ENCODE assay signal across 31 cellular contexts in the genomic region with DNA sequence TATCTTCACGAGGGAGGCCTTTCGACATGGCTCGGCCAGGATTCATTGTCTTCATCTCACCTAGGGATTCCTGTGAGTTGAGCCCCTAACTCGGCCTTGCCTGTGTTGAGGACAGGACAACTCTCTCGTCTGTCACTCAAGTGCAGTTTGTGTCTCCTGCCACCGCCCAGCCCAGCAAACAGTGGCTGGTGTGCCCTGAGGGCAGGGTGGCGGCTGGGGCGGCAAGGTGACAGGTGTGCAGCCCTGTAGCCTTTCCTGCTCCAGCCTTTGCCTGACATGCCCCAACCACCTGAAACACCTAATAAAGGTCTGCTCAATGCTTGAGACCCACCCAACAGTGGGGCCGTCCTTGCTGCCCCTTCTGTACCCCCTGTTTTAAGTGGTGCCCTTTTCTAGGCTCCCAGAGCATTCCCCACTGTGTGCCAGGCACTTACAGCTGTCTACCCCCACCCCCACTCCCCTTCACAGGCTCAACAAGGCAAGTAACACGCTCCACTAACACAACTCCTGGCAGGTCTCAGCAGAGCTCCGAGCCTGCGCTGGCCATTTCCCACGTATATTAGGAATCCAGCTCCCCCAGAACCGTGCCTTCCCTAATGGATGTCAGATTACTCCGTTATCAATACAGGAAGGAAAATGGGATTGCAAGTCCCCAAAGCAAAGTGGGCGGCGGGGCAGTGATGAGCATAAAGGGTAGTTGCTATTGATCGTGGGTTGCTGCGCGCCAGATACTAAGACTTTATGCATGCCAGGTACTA. TPM values are rescaled to one million over a fixed set of nuclear protein-coding genes. Genes with fewer than 3 reads are reported as not detected.
"Had no signal": no experiment of that assay in that cellular context is flagged by ENCODE, and none has a peak within 500 bp of the region (broad histone marks: within the 10 kb centered on the region; RNA-seq: fewer than 3 reads in every experiment).

No MANE protein-coding gene starts in this region.

- ATAC-seq: activated CD4-positive, alpha-beta T cell treated with anti-CD3 and anti-CD28 coated beads for 36 hours; effector memory CD8-positive, alpha-beta T cell; gastroesophageal sphincter; left ventricle myocardium superior; naive thymus-derived CD8-positive, alpha-beta T cell; pancreas; psoas muscle had no signal

- H3K4me3 Mint-ChIP-seq: activated CD4-positive, alpha-beta T cell treated with anti-CD3 and anti-CD28 coated beads for 36 hours; activated naive CD8-positive, alpha-beta T cell; brain; effector memory CD8-positive, alpha-beta T cell; naive thymus-derived CD8-positive, alpha-beta T cell; neural crest cell had no signal

- DNase-seq: activated CD4-positive, alpha-beta T cell treated with anti-CD3 and anti-CD28 coated beads for 36 hours; activated CD4-positive, CD25-positive, alpha-beta regulatory T cell; activated effector memory CD4-positive, alpha-beta T cell treated with Interleukin-2 at 50 U/mL for 16 hours; activated naive CD4-positive, alpha-beta T cell treated with Interleukin-2 at 50 U/mL for 16 hours; cortex of kidney; effector memory CD8-positive, alpha-beta T cell; erythroblast; islet precursor cell; left ventricle myocardium superior; mammary epithelial cell; naive thymus-derived CD8-positive, alpha-beta T cell; nucleus accumbens; pancreas; psoas muscle; stimulated activated CD4-positive, alpha-beta T cell treated with anti-CD3 and anti-CD28 coated beads, Interleukin-15, amount 100 ng/mL, for 24 hours; stimulated activated CD4-positive, alpha-beta T cell treated with anti-CD3 and anti-CD28 coated beads, Interleukin-2, amount 100 ng/mL, for 24 hours; stimulated activated naive CD4-positive, alpha-beta T cell; tibial artery had no signal

- FAIRE-seq: pancreas had no signal

- H3K27me3 Mint-ChIP-seq: activated CD4-positive, alpha-beta T cell treated with anti-CD3 and anti-CD28 coated beads for 36 hours; activated naive CD8-positive, alpha-beta T cell; brain; effector memory CD8-positive, alpha-beta T cell; naive thymus-derived CD8-positive, alpha-beta T cell had no signal

- H3K4me1 Mint-ChIP-seq: activated CD4-positive, alpha-beta T cell treated with anti-CD3 and anti-CD28 coated beads for 36 hours; naive thymus-derived CD8-positive, alpha-beta T cell had no signal

- H3K27ac Mint-ChIP-seq: activated CD4-positive, alpha-beta T cell treated with anti-CD3 and anti-CD28 coated beads for 36 hours; activated naive CD8-positive, alpha-beta T cell; effector memory CD8-positive, alpha-beta T cell had no signal

- H3K9me3 Mint-ChIP-seq: effector memory CD8-positive, alpha-beta T cell; naive thymus-derived CD8-positive, alpha-beta T cell had no signal

RNA-seq across cellular contexts. Expression of a gene that starts 17.7 kb away (rescaled TPM):
- total RNA-seq: activated CD4-positive, alpha-beta T cell treated with anti-CD3 and anti-CD28 coated beads for 36 hours; ascending aorta; cardiac muscle cell; cerebellum; fibroblast of lung; fibroblast of villous mesenchyme; gastroesophageal sphincter; hepatocyte; left ventricle myocardium superior; mammary epithelial cell; naive thymus-derived CD8-positive, alpha-beta T cell; neural crest cell; pancreas; psoas muscle; suprapubic skin; T-helper 1 cell treated with Interleukin-12 subunit alpha and Interleukin-12 subunit beta and Interleukin-4 antibody, amounts not matched to agents 30 ng/mL and 1 ng/mL, for 36 hours; ureter had no signal

RNA-seq across cellular contexts. Expression of a gene that starts 36.3 kb away (rescaled TPM):
- total RNA-seq: activated CD4-positive, alpha-beta T cell treated with anti-CD3 and anti-CD28 coated beads for 36 hours; naive thymus-derived CD8-positive, alpha-beta T cell; T-helper 1 cell treated with Interleukin-12 subunit alpha and Interleukin-12 subunit beta and Interleukin-4 antibody, amounts not matched to agents 30 ng/mL and 1 ng/mL, for 36 hours had no signal
